21 cellular contexts compared by ENCODE assay signal in the genomic region with DNA sequence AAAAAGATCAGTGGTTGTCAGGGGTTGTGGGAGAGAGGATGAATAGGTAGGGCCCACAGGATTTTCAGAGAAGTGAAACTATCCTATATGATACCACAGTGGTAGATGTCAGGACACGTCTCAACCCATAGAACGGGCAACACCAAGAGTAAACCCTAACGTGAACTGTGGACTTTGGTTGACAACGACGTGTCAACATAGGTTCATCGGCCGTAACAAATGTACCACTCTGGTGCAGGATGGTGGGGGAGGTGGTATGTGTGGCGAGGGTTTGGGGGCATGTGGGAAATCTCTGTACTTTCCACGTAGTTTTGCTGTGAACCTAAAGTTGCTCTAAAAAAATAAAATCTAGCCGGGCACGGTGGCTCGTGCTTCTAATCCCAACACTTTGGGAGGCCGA. TPM values are rescaled to one million over a fixed set of nuclear protein-coding genes. Genes with fewer than 3 reads are reported as not detected.
A peak's percentile ranks its signal among the peaks of the same experiment; 100 is the strongest.
DNase-seq lines count a peak whose midpoint lies in the region; ATAC-seq, FAIRE-seq and TF ChIP-seq lines count a peak whose summit lies in the region.
"Had no signal": no experiment of that assay in that cellular context is flagged by ENCODE, and none has a peak within 500 bp of the region (broad histone marks: within the 10 kb centered on the region; RNA-seq: fewer than 3 reads in every experiment).

No MANE protein-coding gene starts in this region.

- DNase-seq in MV-4-11 (lab: John Stamatoyannopoulos, UW): peak; percentile 31
- no peak for DNase-seq in activated B cell treated with CpG ODN at 0.5 μM for 24 hours
- DNase-seq in urothelium cell line (ENCODE audit: low spot score): no peak
- no peak for DNase-seq in glutamatergic neuron
- DNase-seq in activated T-helper 2 cell treated with anti-CD3 and anti-CD28 coated beads, Interferon-gamma antibody, Interleukin-2, Interleukin-4, amounts not matched to agents 10 μg/mL and 5 μg/mL and 100 μg/mL, durations not matched to agents 14 hours and 24 hours and 36 hours (ENCODE audit: low spot score): no peak
- no peak for DNase-seq in chondrocyte (ENCODE audit: low spot score)
- DNase-seq: CD4-positive, CD25-positive, alpha-beta regulatory T cell; DMS79; H7; MG63; NCI-H1105; NCI-H146; NCI-H2081; NCI-H2171 treated with DMSO at 0.1 percent for 48 hours; NCI-H446; NCI-H526; PC-3; SHP77 treated with DMSO at 0.1 percent for 48 hours; SW 1271 had no signal

- POLR2A ChIA-PET in activated B cell treated with CpG ODN at 0.5 μM for 24 hours (lab: Charles Lee): no interaction called here

- H3K4me3 Mint-ChIP-seq in activated B cell treated with CpG ODN at 0.5 μM for 24 hours (peak overlapping the region; percentile 32), glutamatergic neuron (ENCODE audit: unreplicated experiment) (no peak overlapping the region), chondrocyte (ENCODE audit: unreplicated experiment) (no peak overlapping the region)
- H3K4me3 Mint-ChIP-seq in activated T-helper 2 cell treated with anti-CD3 and anti-CD28 coated beads, Interferon-gamma antibody, Interleukin-2, Interleukin-4, amounts not matched to agents 10 μg/mL and 5 μg/mL and 100 μg/mL, durations not matched to agents 14 hours and 24 hours and 36 hours (ENCODE audit: low read depth): no peak overlapping the region
- H3K4me3 Mint-ChIP-seq: CD4-positive, CD25-positive, alpha-beta regulatory T cell had no signal

- H3K27ac ChIP-seq in liver (ENCODE audit: low read depth in 1 of 2, low read length in 2 of 2): no peak overlapping the region
- H3K27ac ChIP-seq: SK-N-MC had no signal

- peaks cover 26% of the 10 kb centered on the region for H3K27me3 Mint-ChIP-seq in activated B cell treated with CpG ODN at 0.5 μM for 24 hours
- H3K27me3 Mint-ChIP-seq in glutamatergic neuron (ENCODE audit: unreplicated experiment): peaks cover 2% of the 10 kb centered on the region
- peaks cover 10% of the 10 kb centered on the region for H3K27me3 Mint-ChIP-seq in activated T-helper 2 cell treated with anti-CD3 and anti-CD28 coated beads, Interferon-gamma antibody, Interleukin-2, Interleukin-4, amounts not matched to agents 10 μg/mL and 5 μg/mL and 100 μg/mL, durations not matched to agents 14 hours and 24 hours and 36 hours (ENCODE audit: low read depth)
- peaks cover 4% of the 10 kb centered on the region for H3K27me3 Mint-ChIP-seq in chondrocyte (ENCODE audit: low read depth)

- H3K4me3 ChIP-seq in liver (ENCODE audit: low read depth in 1 of 3, low read length in 3 of 3): no peak overlapping the region
- H3K4me3 ChIP-seq: MG63, SK-N-MC had no signal

- H3K4me1 Mint-ChIP-seq in activated B cell treated with CpG ODN at 0.5 μM for 24 hours: peaks cover 11% of the 10 kb centered on the region
- no peaks in the 10 kb centered on the region for H3K4me1 Mint-ChIP-seq in glutamatergic neuron (ENCODE audit: low read depth, unreplicated experiment)
- peaks cover 5% of the 10 kb centered on the region for H3K4me1 Mint-ChIP-seq in activated T-helper 2 cell treated with anti-CD3 and anti-CD28 coated beads, Interferon-gamma antibody, Interleukin-2, Interleukin-4, amounts not matched to agents 10 μg/mL and 5 μg/mL and 100 μg/mL, durations not matched to agents 14 hours and 24 hours and 36 hours (ENCODE audit: low read depth)
- peaks cover 2% of the 10 kb centered on the region for H3K4me1 Mint-ChIP-seq in chondrocyte (ENCODE audit: low read depth)

- TF ChIP-seq CTCF in activated B cell treated with CpG ODN at 0.5 μM for 24 hours (IDR thresholded peaks at IDR 0.05) (no peak), liver (IDR thresholded peaks at IDR 0.05; ENCODE audit: low read depth, low read length, missing input control) (no peak), glutamatergic neuron (IDR thresholded peaks at IDR 0.05; ENCODE audit: partially characterized antibody, unreplicated experiment) (no peak), chondrocyte (IDR thresholded peaks at IDR 0.05) (no peak)

- peaks cover 0 to 3% (median 2%) of the 10 kb centered on the region in 4 donors for H3K4me1 ChIP-seq in liver (ENCODE audit: control insufficient read depth in 4 of 4, insufficient read depth in 4 of 4, low read length in 3 of 4)

- CTCF ChIA-PET in activated B cell treated with CpG ODN at 0.5 μM for 24 hours (lab: Charles Lee): no interaction called here

- H3K9me3 Mint-ChIP-seq in activated B cell treated with CpG ODN at 0.5 μM for 24 hours: peaks cover 8% of the 10 kb centered on the region
- H3K9me3 Mint-ChIP-seq in glutamatergic neuron (ENCODE audit: unreplicated experiment): peaks cover 7% of the 10 kb centered on the region
- peaks cover 16% of the 10 kb centered on the region for H3K9me3 Mint-ChIP-seq in activated T-helper 2 cell treated with anti-CD3 and anti-CD28 coated beads, Interferon-gamma antibody, Interleukin-2, Interleukin-4, amounts not matched to agents 10 μg/mL and 5 μg/mL and 100 μg/mL, durations not matched to agents 14 hours and 24 hours and 36 hours
- peaks cover 7% of the 10 kb centered on the region for H3K9me3 Mint-ChIP-seq in chondrocyte (ENCODE audit: low read depth)

- no peak overlapping the region for H3K9ac ChIP-seq in liver (ENCODE audit: low read depth in 1 of 2, low read length in 2 of 2)

- ATAC-seq in activated B cell treated with CpG ODN at 0.5 μM for 24 hours (ENCODE audit: low read depth): no peak
- ATAC-seq: PC-3 had no signal

- no peaks in the 10 kb centered on the region for H3K27me3 ChIP-seq in liver (ENCODE audit: control insufficient read depth in 4 of 4, insufficient read depth in 4 of 4, low read length in 3 of 4)
- H3K27me3 ChIP-seq: MG63 had no signal

- intact Hi-C loops in activated B cell treated with CpG ODN at 0.5 μM for 24 hours (cut with micrococcal nuclease): no loop called here
- intact Hi-C loops in activated T-helper 2 cell treated with anti-CD3 and anti-CD28 coated beads, Interferon-gamma antibody, Interleukin-2, Interleukin-4, amounts not matched to agents 10 μg/mL and 5 μg/mL and 100 μg/mL, durations not matched to agents 14 hours and 24 hours and 36 hours (cut with micrococcal nuclease): no loop called here

- H3K9me3 ChIP-seq in liver (ENCODE audit: control insufficient read depth in 4 of 4, low read length in 3 of 4): peaks cover 0 to 3% (median 0%) of the 10 kb centered on the region in 4 donors

- H3K36me3 Mint-ChIP-seq in activated B cell treated with CpG ODN at 0.5 μM for 24 hours (ENCODE audit: low read depth) (no peaks in the 10 kb centered on the region), glutamatergic neuron (ENCODE audit: unreplicated experiment) (peaks cover 15% of the 10 kb centered on the region), chondrocyte (ENCODE audit: low read depth) (peaks cover 4% of the 10 kb centered on the region)
- H3K36me3 Mint-ChIP-seq in activated T-helper 2 cell treated with anti-CD3 and anti-CD28 coated beads, Interferon-gamma antibody, Interleukin-2, Interleukin-4, amounts not matched to agents 10 μg/mL and 5 μg/mL and 100 μg/mL, durations not matched to agents 14 hours and 24 hours and 36 hours (ENCODE audit: low read depth): peaks cover 7% of the 10 kb centered on the region
- H3K36me3 Mint-ChIP-seq: CD4-positive, CD25-positive, alpha-beta regulatory T cell had no signal

- 55% methylated on average over 13 of the region's 13 CpGs for WGBS in liver

- no peaks in the 10 kb centered on the region for H3K36me3 ChIP-seq in liver (ENCODE audit: control insufficient read depth in 4 of 4, insufficient read depth in 3 of 4, low read depth in 1 of 4, low read length in 3 of 4)
- H3K36me3 ChIP-seq: MG63 had no signal

- TF ChIP-seq RAD21 in liver (IDR thresholded peaks at IDR 0.05): no peak

- H3K27ac Mint-ChIP-seq in activated B cell treated with CpG ODN at 0.5 μM for 24 hours (no peak overlapping the region), glutamatergic neuron (ENCODE audit: unreplicated experiment) (no peak overlapping the region), chondrocyte (ENCODE audit: unreplicated experiment) (no peak overlapping the region)
- H3K27ac Mint-ChIP-seq in activated T-helper 2 cell treated with anti-CD3 and anti-CD28 coated beads, Interferon-gamma antibody, Interleukin-2, Interleukin-4, amounts not matched to agents 10 μg/mL and 5 μg/mL and 100 μg/mL, durations not matched to agents 14 hours and 24 hours and 36 hours: no peak overlapping the region
- H3K27ac Mint-ChIP-seq: CD4-positive, CD25-positive, alpha-beta regulatory T cell had no signal

- peak; percentile 37 for FAIRE-seq in urothelium cell line (lab: Jason Lieb, UNC)

TF ChIP-seq in liver, 16 proteins besides CTCF, POLR2A, EP300 and RAD21 (continues in another document):
- TF ChIP-seq TAF1 (conservative IDR thresholded peaks at IDR 0.05): no peak
- peak; percentile 57 for TF ChIP-seq SP1 (IDR thresholded peaks at IDR 0.05)

RNA-seq across cellular contexts. Expression of a gene that starts 13.0 kb away (rescaled TPM):
- total RNA-seq in activated B cell treated with CpG ODN at 0.5 μM for 24 hours: 1.8 and 2.0 TPM in 2 replicates
- total RNA-seq in liver: 1 to 10 TPM; 1.4 to 1.7 TPM
- polyA plus RNA-seq in liver: 1 to 10 TPM in 1 of 2 donors, under 1 TPM in 1; 0.99 to 2.4 TPM
- total RNA-seq in glutamatergic neuron (ENCODE audit: unreplicated experiment): 4.7 TPM
- total RNA-seq in activated T-helper 2 cell treated with anti-CD3 and anti-CD28 coated beads, Interferon-gamma antibody, Interleukin-2, Interleukin-4, amounts not matched to agents 10 μg/mL and 5 μg/mL and 100 μg/mL, durations not matched to agents 14 hours and 24 hours and 36 hours: 2.1 and 2.4 TPM in 2 replicates
- 8.8 to 10.1 TPM (median 9.9 TPM) in 3 replicates for total RNA-seq in chondrocyte

RNA-seq across cellular contexts. Expression of a gene that starts 39.3 kb away (rescaled TPM):
- 77.8 and 85.1 TPM in 2 replicates for total RNA-seq in activated B cell treated with CpG ODN at 0.5 μM for 24 hours
- total RNA-seq in liver: 10 to 100 TPM; 18.9 to 19.2 TPM
- 10 to 100 TPM; 16.2 to 17.3 TPM for polyA plus RNA-seq in liver
- 118 TPM for total RNA-seq in glutamatergic neuron (ENCODE audit: unreplicated experiment)
- total RNA-seq in activated T-helper 2 cell treated with anti-CD3 and anti-CD28 coated beads, Interferon-gamma antibody, Interleukin-2, Interleukin-4, amounts not matched to agents 10 μg/mL and 5 μg/mL and 100 μg/mL, durations not matched to agents 14 hours and 24 hours and 36 hours: 82.2 and 83.9 TPM in 2 replicates
- total RNA-seq in chondrocyte: 59.5 to 67.2 TPM (median 61.5 TPM) in 3 replicates

RNA-seq across cellular contexts. Expression of a gene that starts 48.0 kb away (rescaled TPM):
- total RNA-seq in activated B cell treated with CpG ODN at 0.5 μM for 24 hours (50.0 and 61.5 TPM in 2 replicates), liver (1 to 10 TPM in 1 of 2 donors, under 1 TPM in 1; 0.92 to 1.2 TPM), glutamatergic neuron (ENCODE audit: unreplicated experiment) (31.8 TPM), chondrocyte (4.5 to 5.2 TPM (median 5.1 TPM) in 3 replicates)
- 1 to 10 TPM in 1 of 2 donors, under 1 TPM in 1; 0.14 to 1.1 TPM for polyA plus RNA-seq in liver
- total RNA-seq in activated T-helper 2 cell treated with anti-CD3 and anti-CD28 coated beads, Interferon-gamma antibody, Interleukin-2, Interleukin-4, amounts not matched to agents 10 μg/mL and 5 μg/mL and 100 μg/mL, durations not matched to agents 14 hours and 24 hours and 36 hours: 7.2 and 7.6 TPM in 2 replicates
